13 cellular contexts compared by ENCODE assay signal in the genomic region with DNA sequence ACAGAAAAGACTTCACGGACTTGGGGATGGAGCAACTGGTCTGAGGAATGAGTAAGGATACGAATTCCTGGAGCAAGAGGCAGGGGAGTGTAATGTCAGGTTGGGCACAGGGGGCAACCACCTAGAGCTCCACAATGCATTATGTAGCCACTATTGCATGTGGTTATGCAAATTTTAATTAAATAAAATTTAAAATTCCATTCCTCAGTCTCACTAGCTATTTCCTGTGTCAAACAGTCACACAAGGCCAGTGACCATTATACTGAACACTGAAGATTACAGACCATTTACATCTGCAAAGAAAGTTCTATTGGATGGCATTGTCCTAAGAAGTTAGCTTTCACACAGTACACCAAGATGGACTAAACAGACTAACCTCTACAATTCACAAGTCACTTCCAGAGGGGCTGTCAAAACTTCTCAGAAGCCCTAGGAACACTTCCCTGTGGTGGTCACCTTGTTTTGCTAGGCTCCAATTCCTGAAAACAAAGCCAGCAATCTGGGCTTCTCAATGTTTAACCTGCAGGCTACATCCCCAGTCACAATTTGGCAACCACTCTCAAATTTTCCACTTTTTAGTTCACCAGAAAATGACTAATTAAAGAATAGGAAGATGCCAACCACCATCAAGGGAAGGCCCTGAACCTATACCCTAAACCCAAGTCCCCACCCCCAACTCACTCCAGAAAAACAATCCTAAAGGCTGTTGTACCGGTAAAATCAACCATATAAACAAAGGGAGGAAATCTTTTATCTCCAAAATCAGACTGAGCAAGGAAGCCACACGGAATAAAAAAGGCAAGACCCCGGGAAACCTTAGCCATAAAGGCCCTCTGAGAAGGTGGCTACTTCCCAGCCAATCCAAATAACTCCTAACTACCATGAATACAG. TPM values are rescaled to one million over a fixed set of nuclear protein-coding genes. Genes with fewer than 3 reads are reported as not detected.
DNase-seq lines count a peak whose midpoint lies in the region; ATAC-seq, FAIRE-seq and TF ChIP-seq lines count a peak whose summit lies in the region.
"Had no signal": no experiment of that assay in that cellular context is flagged by ENCODE, and none has a peak within 500 bp of the region (broad histone marks: within the 10 kb centered on the region; RNA-seq: fewer than 3 reads in every experiment).

No MANE protein-coding gene starts in this region.

- no peak overlapping the region for H2AFZ ChIP-seq in SK-N-SH (ENCODE audit: low read depth)
- peak overlapping the region; percentile 7 for H2AFZ ChIP-seq in endothelial cell of umbilical vein (ENCODE audit: low read depth, low read length)

- peak in 1 of 5 donors; percentile 13 for DNase-seq in heart left ventricle
- no peak for DNase-seq in Right ventricle myocardium inferior (ENCODE audit: missing footprints)
- DNase-seq in SK-N-SH = no peak
- peak; percentile 86 for DNase-seq in endothelial cell of umbilical vein (ENCODE audit: low read depth, low spot score)
- no peak for DNase-seq in gastrocnemius medialis
- no peak for DNase-seq in H54 (ENCODE audit: insufficient read length, low spot score)
- no peak for DNase-seq in T-helper 17 cell
- DNase-seq: activated T-cell treated with anti-CD3 and anti-CD28 coated beads, Interleukin-2, amount 50 U/mL, for 48 hours; foreskin keratinocyte; GDM1; NCI-H2029 treated with DMSO at 0.1 percent for 48 hours had no signal

- peaks cover 2% of the 10 kb centered on the region for H3K9me1 ChIP-seq in endothelial cell of umbilical vein (replicated peaks; ENCODE audit: control insufficient read depth, extremely low read depth, insufficient read depth, low read length)

- no peak for TF ChIP-seq RAD21 in SK-N-SH (IDR thresholded peaks at IDR 0.05; ENCODE audit: low read length)

- no peak overlapping the region for H3K4me3 Mint-ChIP-seq in T-helper 17 cell
- H3K4me3 Mint-ChIP-seq: B cell had no signal

- peak overlapping the region; percentile 7 to 73 (median 58) for H3K27ac ChIP-seq in heart left ventricle
- H3K27ac ChIP-seq in SK-N-SH (ENCODE audit: low read depth in 2 of 2, low read length in 1 of 2) = peak overlapping the region in 1 of 2 experiments; percentile 71; a peak in 2 of 4 replicates
- H3K27ac ChIP-seq in endothelial cell of umbilical vein (ENCODE audit: insufficient read depth, low read depth, low read length) = peak overlapping the region; percentile 83
- peak overlapping the region in 3 of 4 donors; percentile 34 to 52 (median 38) for H3K27ac ChIP-seq in gastrocnemius medialis
- H3K27ac ChIP-seq: foreskin keratinocyte had no signal

- CTCF ChIA-PET in SK-N-SH (lab: Yijun Ruan, JAX) = interaction anchor here (0.8 kb wide), 1 partner anchor 71 kb away, joined by 4 read pairs; no protein-coding TSS in a partner anchor
- CTCF ChIA-PET in endothelial cell of umbilical vein (lab: Charles Lee) = interaction anchor here (0.6 to 2.4 kb wide), 5 partner anchors 9 to 70 kb away, joined by 3 to 14 read pairs (median 4); a partner anchor contains a TSS

- no peaks in the 10 kb centered on the region for H3K27me3 Mint-ChIP-seq in T-helper 17 cell
- H3K27me3 Mint-ChIP-seq: B cell had no signal

- TF ChIP-seq EP300 in SK-N-SH (IDR thresholded peaks at IDR 0.05; ENCODE audit: borderline replicate concordance in 1 of 2, low read depth in 1 of 2, low read length in 1 of 2) = no peak

- WGBS in heart left ventricle, 4 donors = 69 to 77% (median 75%) methylated on average over 5 of the region's 5 CpGs
- 85% methylated on average over 5 of the region's 5 CpGs for WGBS in SK-N-SH (ENCODE audit: low lambda C conversion rate)

- in situ Hi-C loops in gastrocnemius medialis (cut with MboI; ENCODE audit: low sequenced_read_pairs in 4 of 4) = no loop called here

- H3K79me2 ChIP-seq in SK-N-SH (ENCODE audit: insufficient read depth) (no peaks in the 10 kb centered on the region), endothelial cell of umbilical vein (ENCODE audit: control insufficient read depth, insufficient read depth, low read length) (no peaks in the 10 kb centered on the region)

- dilution Hi-C loops in endothelial cell of umbilical vein (cut with MboI; ENCODE audit: extremely low pct_ligation_motif_present, low sequenced_read_pairs) = no loop called here

- TF ChIP-seq CTCF in heart left ventricle (IDR thresholded peaks at IDR 0.05) (no peak), SK-N-SH (IDR thresholded peaks at IDR 0.05) (no peak), endothelial cell of umbilical vein (IDR thresholded peaks at IDR 0.05; ENCODE audit: extremely low read depth in 1 of 2, insufficient read depth in 1 of 2, low read depth in 1 of 2, low read length in 2 of 2) (no peak), gastrocnemius medialis (IDR thresholded peaks at IDR 0.05 in 4 of 5, conservative IDR thresholded peaks at IDR 0.05 in 1 of 5) (no peak)

- no peak overlapping the region for H3K27ac Mint-ChIP-seq in T-helper 17 cell
- H3K27ac Mint-ChIP-seq: B cell had no signal

- no peak overlapping the region for H3K4me3 ChIP-seq in heart left ventricle
- no peak overlapping the region for H3K4me3 ChIP-seq in SK-N-SH (ENCODE audit: low read depth in 2 of 2, low read length in 1 of 2)
- no peak overlapping the region for H3K4me3 ChIP-seq in endothelial cell of umbilical vein (replicated peaks in 1 of 3; ENCODE audit: insufficient read depth in 1 of 3, low read depth in 1 of 3, low read length in 3 of 3)
- no peak overlapping the region for H3K4me3 ChIP-seq in gastrocnemius medialis

- POLR2A ChIA-PET in SK-N-SH (lab: Yijun Ruan, JAX) (no interaction called here), endothelial cell of umbilical vein (lab: Charles Lee) (interaction anchor here (0.5 kb wide), 1 partner anchor 159 kb away, joined by 10 read pairs; no protein-coding TSS in a partner anchor)

- H3K4me1 ChIP-seq in heart left ventricle (peaks cover 0 to 31% (median 20%) of the 10 kb centered on the region in 12 donors), SK-N-SH (ENCODE audit: control insufficient read depth in 1 of 2, insufficient read depth in 2 of 2, low read depth in 1 of 2, low read length in 1 of 2) (peaks cover 0 to 14% of the 10 kb centered on the region in 2 experiments; a peak in 2 of 4 replicates), endothelial cell of umbilical vein (ENCODE audit: control insufficient read depth, extremely low read depth, insufficient read depth, low read length) (peaks cover 22% of the 10 kb centered on the region), gastrocnemius medialis (peaks cover 0 to 9% of the 10 kb centered on the region in 2 donors)
- H3K4me1 ChIP-seq: foreskin keratinocyte had no signal

- H3K4me1 Mint-ChIP-seq in T-helper 17 cell = no peaks in the 10 kb centered on the region

- H3K4me2 ChIP-seq in SK-N-SH (peak overlapping the region; percentile 16; the same call in 1 of the 2 replicates), endothelial cell of umbilical vein (ENCODE audit: insufficient read depth, low read length) (peak overlapping the region; percentile 68)

- FAIRE-seq in endothelial cell of umbilical vein (lab: Jason Lieb, UNC) (peak; percentile 86), H54 (lab: Jason Lieb, UNC) (no peak)

- no peaks in the 10 kb centered on the region for H4K20me1 ChIP-seq in SK-N-SH (ENCODE audit: insufficient read depth)
- H4K20me1 ChIP-seq in endothelial cell of umbilical vein (replicated peaks; ENCODE audit: control insufficient read depth, extremely low read depth, insufficient read depth, low read length) = no peaks in the 10 kb centered on the region

- H3K9me2 ChIP-seq in SK-N-SH = no peaks in the 10 kb centered on the region

- peaks cover 9% of the 10 kb centered on the region for H3F3A ChIP-seq in SK-N-SH (replicated peaks; ENCODE audit: insufficient read depth)

- ATAC-seq in heart left ventricle (peak; percentile 23 to 73 (median 47)), Right ventricle myocardium inferior (no peak), gastrocnemius medialis (no peak), T-helper 17 cell (no peak)
- no peak for ATAC-seq in activated CD4-positive, CD25-positive, alpha-beta regulatory T cell treated with anti-CD3 and anti-CD28 coated beads, Interleukin-2, amount 50 U/mL, for 24 hours
- ATAC-seq: foreskin keratinocyte had no signal

- H3K9me3 ChIP-seq in heart left ventricle (no peaks in the 10 kb centered on the region), SK-N-SH (no peaks in the 10 kb centered on the region), endothelial cell of umbilical vein (replicated peaks; ENCODE audit: control insufficient read depth, insufficient read depth, low read length) (no peaks in the 10 kb centered on the region), gastrocnemius medialis (no peaks in the 10 kb centered on the region), T-helper 17 cell (ENCODE audit: control insufficient read depth, low read length, poor library complexity, severe bottlenecking) (no peaks in the 10 kb centered on the region)

- no peak for TF ChIP-seq POLR2A in heart left ventricle (IDR thresholded peaks at IDR 0.05)
- no peak for TF ChIP-seq POLR2A in endothelial cell of umbilical vein (IDR thresholded peaks at IDR 0.05; ENCODE audit: low read depth, low read length)
- no peak for TF ChIP-seq POLR2A in gastrocnemius medialis (IDR thresholded peaks at IDR 0.05)
- no peak for TF ChIP-seq POLR2A in H54 (IDR thresholded peaks at IDR 0.05; ENCODE audit: low read depth, low read length)

- intact Hi-C loops in heart left ventricle (cut with DNase I) (no loop called here), Right ventricle myocardium inferior (cut with DNase I) (no loop called here), endothelial cell of umbilical vein (cut with micrococcal nuclease) (loop anchor here (2.0 to 5.0 kb wide), 3 partner anchors 27 to 961 kb away; a partner anchor contains a TSS), gastrocnemius medialis (cut with DNase I; ENCODE audit: low total_unique reads) (no loop called here)

- H3K9ac ChIP-seq in SK-N-SH (peak overlapping the region; percentile 31; the same call in 1 of the 2 replicates), endothelial cell of umbilical vein (replicated peaks; ENCODE audit: extremely low read depth, insufficient read depth, low read length) (peak overlapping the region; percentile 46)

- H3K36me3 ChIP-seq in heart left ventricle (peaks cover 0 to 47% (median 37%) of the 10 kb centered on the region in 9 donors), SK-N-SH (replicated peaks in 1 of 2; ENCODE audit: control insufficient read depth in 1 of 2, insufficient read depth in 2 of 2, low read length in 1 of 2) (peaks cover 14 to 16% of the 10 kb centered on the region in 2 experiments), endothelial cell of umbilical vein (ENCODE audit: control insufficient read depth in 2 of 2, extremely low read depth in 1 of 2, insufficient read depth in 2 of 2, low read length in 2 of 2) (peaks cover 6 to 10% of the 10 kb centered on the region in 2 experiments), gastrocnemius medialis (peaks cover 0 to 18% of the 10 kb centered on the region in 2 donors)

- no TSS peak for BruUV-seq in endothelial cell of umbilical vein (replicated peaks; lab: Mats Ljungman, UMichigan)

- H3K27me3 ChIP-seq in heart left ventricle (no peaks in the 10 kb centered on the region), SK-N-SH (ENCODE audit: insufficient read depth) (no peaks in the 10 kb centered on the region), endothelial cell of umbilical vein (ENCODE audit: control insufficient read depth in 2 of 2, insufficient read depth in 2 of 2, low read length in 2 of 2) (no peaks in the 10 kb centered on the region), gastrocnemius medialis (no peaks in the 10 kb centered on the region)
- H3K27me3 ChIP-seq: foreskin keratinocyte had no signal

- peaks cover 2% of the 10 kb centered on the region for H3K36me3 Mint-ChIP-seq in T-helper 17 cell (ENCODE audit: low read depth)

RNA-seq across cellular contexts. Expression of a gene that starts 34.2 kb away (rescaled TPM):
- total RNA-seq in heart left ventricle (under 1 TPM in 3 of 9 donors, not detected in 6; 0.05 to 0.19 (median 0.07) TPM), Right ventricle myocardium inferior (not detected), endothelial cell of umbilical vein (not detected in 2 replicates), gastrocnemius medialis (not detected), T-helper 17 cell (under 1 TPM; 0.10 to 0.20 TPM)
- polyA plus RNA-seq in heart left ventricle (not detected), SK-N-SH (2012; rRNA removed) (not detected in 2 replicates), endothelial cell of umbilical vein (not detected in 2 replicates)
- not detected in 2 replicates for polyA plus RNA-seq in SK-N-SH (2012; cell fraction: cytosol; rRNA removed)
- 0.01 and 0.04 TPM in 2 replicates for polyA plus RNA-seq in SK-N-SH (2012; cell fraction: nucleus; rRNA removed)
- 0.01 TPM in 1 of 2 replicates, not detected in the other for polyA plus RNA-seq in endothelial cell of umbilical vein (2011; cell fraction: cytosol; rRNA removed)
- polyA plus RNA-seq in endothelial cell of umbilical vein (2011; cell fraction: nucleus; rRNA removed) = not detected in 2 replicates
- polyA plus RNA-seq in endothelial cell of umbilical vein (2012) = not detected in 2 replicates
- 0.11 and 0.12 TPM in 2 replicates for polyA minus RNA-seq in endothelial cell of umbilical vein
- polyA minus RNA-seq in endothelial cell of umbilical vein (2011; cell fraction: cytosol; rRNA and poly(A)+ RNA removed) = not detected
- not detected in 2 replicates for polyA minus RNA-seq in endothelial cell of umbilical vein (2011; cell fraction: nucleus; rRNA and poly(A)+ RNA removed)
- total RNA-seq: foreskin keratinocyte had no signal
- polyA plus RNA-seq: foreskin keratinocyte had no signal

RNA-seq across cellular contexts. Expression of a gene that starts 35.3 kb away (rescaled TPM):
- 10 to 100 TPM; 30.3 to 47.6 (median 42.4) TPM for total RNA-seq in heart left ventricle
- 10 to 100 TPM; 50.6 to 72.4 TPM for polyA plus RNA-seq in heart left ventricle
- total RNA-seq in Right ventricle myocardium inferior = 48.6 TPM
- polyA plus RNA-seq in SK-N-SH (2012; rRNA removed) = 38.0 and 46.0 TPM in 2 replicates
- polyA plus RNA-seq in SK-N-SH (2012; cell fraction: cytosol; rRNA removed) = 39.3 and 44.2 TPM in 2 replicates
- 26.1 and 28.1 TPM in 2 replicates for polyA plus RNA-seq in SK-N-SH (2012; cell fraction: nucleus; rRNA removed)
- total RNA-seq in endothelial cell of umbilical vein = 55.9 and 58.8 TPM in 2 replicates
- polyA plus RNA-seq in endothelial cell of umbilical vein = 72.9 and 76.0 TPM in 2 replicates
- 85.7 and 89.0 TPM in 2 replicates for polyA plus RNA-seq in endothelial cell of umbilical vein (2011; cell fraction: cytosol; rRNA removed)
- 58.7 and 60.3 TPM in 2 replicates for polyA plus RNA-seq in endothelial cell of umbilical vein (2011; cell fraction: nucleus; rRNA removed)
- 78.0 and 85.7 TPM in 2 replicates for polyA plus RNA-seq in endothelial cell of umbilical vein (2012)
- polyA minus RNA-seq in endothelial cell of umbilical vein = 31.7 and 33.4 TPM in 2 replicates
- 26.8 TPM for polyA minus RNA-seq in endothelial cell of umbilical vein (2011; cell fraction: cytosol; rRNA and poly(A)+ RNA removed)
- 12.2 and 14.3 TPM in 2 replicates for polyA minus RNA-seq in endothelial cell of umbilical vein (2011; cell fraction: nucleus; rRNA and poly(A)+ RNA removed)
- 10 to 100 TPM; 12.2 to 22.6 (median 15.8) TPM for total RNA-seq in gastrocnemius medialis
- total RNA-seq in T-helper 17 cell = 10 to 100 TPM; 33.9 to 47.5 TPM

RNA-seq across cellular contexts. Expression of a gene that starts 54.2 kb away (rescaled TPM):
- total RNA-seq in heart left ventricle (1 to 10 TPM in 1 of 9 donors, under 1 TPM in 8; 0.19 to 1.2 (median 0.50) TPM), Right ventricle myocardium inferior (0.32 TPM), endothelial cell of umbilical vein (6.8 TPM in 2 replicates), gastrocnemius medialis (under 1 TPM; 0.20 to 0.39 (median 0.30) TPM), T-helper 17 cell (under 1 TPM; 0.30 to 0.34 TPM)
- polyA plus RNA-seq in heart left ventricle (under 1 TPM; 0.43 to 0.69 TPM), SK-N-SH (2012; rRNA removed) (2.2 and 2.4 TPM in 2 replicates), endothelial cell of umbilical vein (3.2 and 3.6 TPM in 2 replicates)
- polyA plus RNA-seq in SK-N-SH (2012; cell fraction: cytosol; rRNA removed) = 1.2 and 1.8 TPM in 2 replicates
- 7.0 and 8.3 TPM in 2 replicates for polyA plus RNA-seq in SK-N-SH (2012; cell fraction: nucleus; rRNA removed)
- polyA plus RNA-seq in endothelial cell of umbilical vein (2011; cell fraction: cytosol; rRNA removed) = 3.0 and 3.2 TPM in 2 replicates
- 11.3 and 11.9 TPM in 2 replicates for polyA plus RNA-seq in endothelial cell of umbilical vein (2011; cell fraction: nucleus; rRNA removed)
- polyA plus RNA-seq in endothelial cell of umbilical vein (2012) = 4.4 and 4.7 TPM in 2 replicates
- polyA minus RNA-seq in endothelial cell of umbilical vein = 3.4 TPM in 2 replicates
- polyA minus RNA-seq in endothelial cell of umbilical vein (2011; cell fraction: cytosol; rRNA and poly(A)+ RNA removed) = 3.8 TPM
- polyA minus RNA-seq in endothelial cell of umbilical vein (2011; cell fraction: nucleus; rRNA and poly(A)+ RNA removed) = 2.9 and 3.7 TPM in 2 replicates

Comparison
In these comparisons a context has a peak if more than half of its experiments do, and no peak if none do; other contexts are left out.
1. ATAC-seq: peak in heart left ventricle (4 of 4); none in Right ventricle myocardium inferior (single experiment), gastrocnemius medialis (0 of 2), T-helper 17 cell (single experiment) and activated CD4-positive, CD25-positive, alpha-beta regulatory T cell treated with anti-CD3 and anti-CD28 coated beads, Interleukin-2, amount 50 U/mL, for 24 hours (0 of 2).